In the genomic region with DNA sequence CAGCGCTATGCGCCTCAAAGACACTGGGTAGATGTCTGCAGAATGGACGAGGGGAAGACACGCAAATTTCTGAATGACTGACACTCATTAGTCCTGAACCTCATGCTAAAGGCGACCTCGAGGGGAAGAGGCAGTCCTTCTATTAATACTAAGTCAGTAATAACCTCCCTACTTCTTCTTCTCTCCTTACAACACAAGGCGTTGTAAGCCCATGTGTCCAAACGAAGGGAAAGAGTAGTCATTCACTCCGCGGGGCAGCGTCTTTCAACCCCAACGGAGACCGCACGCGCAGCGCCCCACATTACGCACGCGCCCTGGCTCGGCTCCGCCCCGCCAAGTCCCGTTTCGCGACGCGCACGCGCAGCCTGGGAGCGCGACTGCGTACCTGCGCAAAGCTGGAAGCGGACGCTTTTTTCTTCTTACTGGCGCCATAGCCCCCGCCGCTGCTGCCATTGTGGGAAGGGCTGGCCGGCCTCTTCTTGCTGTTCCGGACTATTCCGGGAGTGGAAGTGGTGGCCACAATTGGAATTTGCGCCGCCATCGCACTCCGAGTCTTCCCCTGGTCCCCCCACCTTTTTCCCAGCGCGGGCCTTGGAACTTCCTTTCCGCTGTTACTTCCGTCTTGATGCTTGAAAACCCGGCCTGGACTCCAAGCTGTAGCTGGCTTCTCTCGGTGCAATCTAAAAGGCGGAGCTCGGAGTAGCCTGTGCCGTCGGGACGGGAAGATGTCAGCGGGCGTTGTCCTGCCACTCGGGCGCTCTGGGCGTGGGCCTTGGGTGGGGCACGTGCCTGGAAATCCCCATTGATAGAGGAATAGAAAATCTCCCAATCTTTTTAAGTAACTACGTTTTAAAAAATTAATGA, we compare ENCODE assay signal across 8 cellular contexts. TPM values are rescaled to one million over a fixed set of nuclear protein-coding genes. Genes with fewer than 3 reads are reported as not detected.
DNase-seq lines count a peak whose midpoint lies in the region; ATAC-seq, FAIRE-seq and TF ChIP-seq lines count a peak whose summit lies in the region.

A gene with protein sequence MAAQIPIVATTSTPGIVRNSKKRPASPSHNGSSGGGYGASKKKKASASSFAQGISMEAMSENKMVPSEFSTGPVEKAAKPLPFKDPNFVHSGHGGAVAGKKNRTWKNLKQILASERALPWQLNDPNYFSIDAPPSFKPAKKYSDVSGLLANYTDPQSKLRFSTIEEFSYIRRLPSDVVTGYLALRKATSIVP (minus strand): TSS at position 627 of the 864 bp plus-strand sequence. CDS start 86 bp downstream, at position 541.

- dilution Hi-C loops in mammary epithelial cell (cut with HindIII; ENCODE audit: low sequenced_read_pairs) = no loop called here

- no peak for FAIRE-seq in small intestine (lab: Jason Lieb, UNC)

- H3K9me3 ChIP-seq in mammary epithelial cell (replicated peaks; ENCODE audit: insufficient read depth, low read length) (no peaks in the 10 kb centered on the region), small intestine (ENCODE audit: control insufficient read depth, low read depth) (no peaks in the 10 kb centered on the region)

- H3K9ac ChIP-seq in mammary epithelial cell (ENCODE audit: insufficient read depth, low read length) = peak within 1 kb of the TSS; percentile 79

- TSS peak; percentile 89 for BruUV-seq in mammary epithelial cell (replicated peaks; lab: Mats Ljungman, UMichigan)

- H3K4me3 ChIP-seq in WI38 (ENCODE audit: low read depth, low read length) (peak within 1 kb of the TSS; percentile 80), mammary epithelial cell (replicated peaks in 1 of 3; ENCODE audit: insufficient read depth in 1 of 3, low read depth in 2 of 3, low read length in 3 of 3) (peak within 1 kb of the TSS; percentile 59 to 84 (median 70)), small intestine (ENCODE audit: low read depth in 1 of 2, low read length in 2 of 2) (peak within 1 kb of the TSS; percentile 55 to 72)

- no peak for TF ChIP-seq CTCF in WI38 (IDR thresholded peaks at IDR 0.05; ENCODE audit: low read depth, low read length)
- TF ChIP-seq CTCF in mammary epithelial cell (conservative IDR thresholded peaks at IDR 0.05 in 1 of 2, IDR thresholded peaks at IDR 0.05 in 1 of 2; ENCODE audit: extremely low read depth in 1 of 2, insufficient read depth in 1 of 2, low read depth in 1 of 2, low read length in 2 of 2) = no peak

- peak within 1 kb of the TSS; percentile 87 for H3K27ac ChIP-seq in mammary epithelial cell (ENCODE audit: insufficient read depth, low read depth, low read length)
- H3K27ac ChIP-seq in small intestine (ENCODE audit: low read depth in 1 of 2, low read length in 1 of 2) = peak within 1 kb of the TSS; percentile 99

- 2% methylated on average over 52 of the region's 63 CpGs for whole genome bisulfite sequencing in mammary epithelial cell (ENCODE audit: low coverage, missing lambda C conversion rate)
- 0 to 1% (median 0%) methylated on average over 63 of the region's 63 CpGs for WGBS in small intestine, 3 donors

- no peaks in the 10 kb centered on the region for H4K20me1 ChIP-seq in mammary epithelial cell (ENCODE audit: insufficient read depth, low read length)

- intact Hi-C loops in mammary epithelial cell (cut with micrococcal nuclease) = loop anchor here (1.0 to 5.0 kb wide), 5 partner anchors 17 to 89 kb away; a partner anchor contains a TSS

- peak within 1 kb of the TSS; percentile 79 for H2AFZ ChIP-seq in mammary epithelial cell (ENCODE audit: low read depth, low read length)

- H3K4me2 ChIP-seq in mammary epithelial cell (ENCODE audit: insufficient read depth, low read depth, low read length) = peak within 1 kb of the TSS; percentile 81

- DNase-seq in AG08396 (ENCODE audit: low spot score) = peak; percentile 95
- peak; percentile 99 for DNase-seq in NCI-H2227 treated with DMSO at 0.1 percent for 48 hours (lab: John Stamatoyannopoulos, UW)
- DNase-seq in mammary epithelial cell = peak; percentile 94
- peak; percentile 92 for DNase-seq in iPS-NIHi11 (ENCODE audit: low spot score)
- peak; percentile 95 for DNase-seq in small intestine

- in situ Hi-C loops in GM18951 (cut with MboI; ENCODE audit: low sequenced_read_pairs, unreplicated experiment) = no loop called here
- in situ Hi-C loops in mammary epithelial cell (cut with MboI; ENCODE audit: low sequenced_read_pairs in 2 of 2) = no loop called here

- H3K79me2 ChIP-seq in mammary epithelial cell (ENCODE audit: insufficient read depth, low read length) = peaks cover 42% of the 10 kb centered on the region

- CTCF ChIA-PET in mammary epithelial cell (lab: Charles Lee; ENCODE audit: low non-redundant PET) = interaction anchor here (0.9 kb wide), 1 partner anchor 777 kb away, joined by 3 read pairs; no protein-coding TSS in a partner anchor

- TF ChIP-seq POLR2A in GM18951 (IDR thresholded peaks at IDR 0.05; ENCODE audit: extremely low read depth, insufficient read depth, insufficient read length) = peak; percentile 98

- H3K36me3 ChIP-seq in mammary epithelial cell (ENCODE audit: insufficient read depth, low read length) (no peaks in the 10 kb centered on the region), small intestine (ENCODE audit: control insufficient read depth in 2 of 2, insufficient read depth in 2 of 2, low read length in 2 of 2) (no peaks in the 10 kb centered on the region)

- H3K4me1 ChIP-seq in mammary epithelial cell (ENCODE audit: insufficient read depth, low read length) = peaks cover 31% of the 10 kb centered on the region
- peaks cover 8 to 20% of the 10 kb centered on the region in 2 donors for H3K4me1 ChIP-seq in small intestine (ENCODE audit: control insufficient read depth in 2 of 2, insufficient read depth in 1 of 2, low read depth in 1 of 2, low read length in 1 of 2)

- no peaks in the 10 kb centered on the region for H3K27me3 ChIP-seq in mammary epithelial cell (ENCODE audit: insufficient read depth, low read length)
- H3K27me3 ChIP-seq in small intestine (ENCODE audit: control insufficient read depth in 2 of 2, insufficient read depth in 2 of 2, low read length in 2 of 2) = no peaks in the 10 kb centered on the region

- peak; percentile 97 for ATAC-seq in HG03175 (IDR thresholded peaks at IDR 0.05; ENCODE audit: unreplicated experiment)

RNA-seq across cellular contexts. Expression of the gene that starts here (rescaled TPM):
- total RNA-seq in mammary epithelial cell = 10 to 100 TPM in 1 of 2 donors, 1 to 10 TPM in 1; 7.2 to 46.5 TPM
- 42.5 TPM for polyA plus RNA-seq in mammary epithelial cell
- 20.4 TPM for polyA minus RNA-seq in mammary epithelial cell
- 10 to 100 TPM; 33.1 to 35.9 (median 35.3) TPM for polyA plus RNA-seq in small intestine

Comparison
In these comparisons a context has a peak if more than half of its experiments do, and no peak if none do; other contexts are left out.
1. Peak in every context shown above with its lines: DNase-seq, ATAC-seq, H3K4me3 ChIP-seq and H3K27ac ChIP-seq.